8 cellular contexts compared by ENCODE assay signal in the genomic region with DNA sequence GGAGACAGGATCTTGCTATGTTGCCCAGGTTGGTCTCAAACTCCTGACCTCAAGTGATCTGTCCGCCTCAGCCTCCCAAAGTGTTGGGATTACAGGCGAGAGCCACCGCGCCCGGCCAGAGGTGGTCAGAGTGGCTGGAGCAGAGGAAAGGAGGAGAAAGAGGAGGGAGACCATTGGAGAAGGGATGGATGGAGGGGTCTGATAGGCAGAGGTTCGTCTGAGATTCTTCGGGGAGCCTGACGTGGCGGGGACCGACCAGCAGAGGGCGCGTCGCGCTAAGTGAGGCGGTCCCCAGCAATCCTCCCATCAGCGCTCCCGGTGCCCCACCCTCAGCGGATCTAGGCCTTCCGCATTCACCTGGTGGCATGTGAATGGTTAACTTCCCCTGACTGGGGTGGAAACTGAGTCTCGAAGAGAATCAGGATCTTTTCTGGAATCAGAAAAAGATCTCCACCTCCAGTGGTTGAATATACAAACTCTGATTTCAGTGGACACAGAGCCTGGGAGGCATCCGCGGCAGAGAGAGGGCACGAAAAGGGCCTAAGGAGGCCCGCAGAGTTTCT. TPM values are rescaled to one million over a fixed set of nuclear protein-coding genes. Genes with fewer than 3 reads are reported as not detected.
DNase-seq lines count a peak whose midpoint lies in the region; ATAC-seq and TF ChIP-seq lines count a peak whose summit lies in the region.

No MANE protein-coding gene starts in this region.

- peaks cover 8% of the 10 kb centered on the region for H3K27me3 Mint-ChIP-seq in CD8-positive, alpha-beta T cell (ENCODE audit: low read depth)
- peaks cover 25% of the 10 kb centered on the region for H3K27me3 Mint-ChIP-seq in activated CD8-positive, alpha-beta memory T cell treated with anti-CD3 and anti-CD28 coated beads, Interleukin-2, amount 10 ng/mL, durations not matched to agents 7 days and 5 days
- peaks cover 4 to 19% (median 7%) of the 10 kb centered on the region in 5 donors for H3K27me3 Mint-ChIP-seq in naive thymus-derived CD4-positive, alpha-beta T cell
- peaks cover 19 to 43% of the 10 kb centered on the region in 2 donors for H3K27me3 Mint-ChIP-seq in stimulated activated naive B cell treated with anti-CD40 and anti-IgM and Interleukin-4, amounts not matched to agents 10 μg/mL and 1 μg/mL and 100 μg/mL, for 72 hours

- POLR2A ChIA-PET in CD8-positive, alpha-beta T cell (lab: Charles Lee), result no interaction called here
- POLR2A ChIA-PET in naive thymus-derived CD4-positive, alpha-beta T cell (lab: Charles Lee), result interaction anchor here (0.6 kb wide), 1 partner anchor 223 kb away, joined by 4 read pairs; no protein-coding TSS in a partner anchor

- H3K4me1 Mint-ChIP-seq in CD8-positive, alpha-beta T cell (ENCODE audit: low read depth), result peaks cover 5% of the 10 kb centered on the region
- H3K4me1 Mint-ChIP-seq in activated CD8-positive, alpha-beta memory T cell treated with anti-CD3 and anti-CD28 coated beads, Interleukin-2, amount 10 ng/mL, durations not matched to agents 7 days and 5 days, result peaks cover 21% of the 10 kb centered on the region
- peaks cover 0 to 15% (median 6%) of the 10 kb centered on the region in 7 donors for H3K4me1 Mint-ChIP-seq in naive thymus-derived CD4-positive, alpha-beta T cell
- H3K4me1 Mint-ChIP-seq in stimulated activated naive B cell treated with anti-CD40 and anti-IgM and Interleukin-4, amounts not matched to agents 10 μg/mL and 1 μg/mL and 100 μg/mL, for 72 hours, result peaks cover 8 to 30% of the 10 kb centered on the region in 2 donors

- no peak overlapping the region for H3K27ac Mint-ChIP-seq in CD8-positive, alpha-beta T cell
- H3K27ac Mint-ChIP-seq in activated CD8-positive, alpha-beta memory T cell treated with anti-CD3 and anti-CD28 coated beads, Interleukin-2, amount 10 ng/mL, durations not matched to agents 7 days and 5 days, result peak overlapping the region; percentile 15
- peak overlapping the region in 2 of 9 donors; percentile 13 to 46 for H3K27ac Mint-ChIP-seq in naive thymus-derived CD4-positive, alpha-beta T cell
- peak overlapping the region; percentile 6 for H3K27ac Mint-ChIP-seq in stimulated activated naive B cell treated with anti-CD40 and anti-IgM and Interleukin-4, amounts not matched to agents 10 μg/mL and 1 μg/mL and 100 μg/mL, for 72 hours

- intact Hi-C loops in CD8-positive, alpha-beta T cell (cut with DNase I, micrococcal nuclease), result loop anchor here (1.0 kb wide), 4 partner anchors 40 to 120 kb away; no protein-coding TSS in a partner anchor
- intact Hi-C loops in naive thymus-derived CD4-positive, alpha-beta T cell (cut with micrococcal nuclease), result loop anchor here (1.0 to 2.0 kb wide), 6 partner anchors 12 to 120 kb away; a partner anchor contains a TSS

- no peaks in the 10 kb centered on the region for H3K9me3 Mint-ChIP-seq in CD8-positive, alpha-beta T cell
- no peaks in the 10 kb centered on the region for H3K9me3 Mint-ChIP-seq in activated CD8-positive, alpha-beta memory T cell treated with anti-CD3 and anti-CD28 coated beads, Interleukin-2, amount 10 ng/mL, durations not matched to agents 7 days and 5 days (ENCODE audit: low read depth)
- peaks cover 0 to 1% (median 0%) of the 10 kb centered on the region in 11 donors for H3K9me3 Mint-ChIP-seq in naive thymus-derived CD4-positive, alpha-beta T cell
- no peaks in the 10 kb centered on the region for H3K9me3 Mint-ChIP-seq in stimulated activated naive B cell treated with anti-CD40 and anti-IgM and Interleukin-4, amounts not matched to agents 10 μg/mL and 1 μg/mL and 100 μg/mL, for 72 hours

- no peaks in the 10 kb centered on the region for H3K36me3 ChIP-seq in CD8-positive, alpha-beta T cell (ENCODE audit: insufficient read depth, low read length)
- peaks cover 0 to 6% (median 0%) of the 10 kb centered on the region in 3 experiments for H3K36me3 ChIP-seq in naive thymus-derived CD4-positive, alpha-beta T cell (ENCODE audit: control insufficient read depth in 2 of 3, insufficient read depth in 3 of 3, low read length in 3 of 3)

- CTCF ChIA-PET in CD8-positive, alpha-beta T cell (lab: Charles Lee), result interaction anchor here (0.8 to 8.9 kb wide), 11 partner anchors 12 to 119 kb away, joined by 3 to 107 read pairs (median 3); a partner anchor contains a TSS
- CTCF ChIA-PET in activated CD8-positive, alpha-beta memory T cell treated with anti-CD3 and anti-CD28 coated beads, Interleukin-2, amount 10 ng/mL, durations not matched to agents 7 days and 5 days (lab: Charles Lee), result interaction anchor here (0.7 to 1.9 kb wide), 10 partner anchors 12 to 98 kb away, joined by 3 to 11 read pairs (median 4); a partner anchor contains a TSS
- CTCF ChIA-PET in naive thymus-derived CD4-positive, alpha-beta T cell (lab: Charles Lee), result interaction anchor here (0.9 to 2.3 kb wide), 8 partner anchors 37 to 120 kb away, joined by 3 to 18 read pairs (median 5); a partner anchor contains a TSS

- peak; percentile 57 to 87 (median 68) for DNase-seq in CD8-positive, alpha-beta T cell
- DNase-seq in HCEC 1CT (peak; percentile 43), NOMO-1 treated with dmso at 0.1 percent for 144 hours (lab: John Stamatoyannopoulos, UW; ENCODE audit: unreplicated experiment) (peak; percentile 37), epithelial cell of proximal tubule (ENCODE audit: low read depth) (no peak)
- DNase-seq in activated CD8-positive, alpha-beta memory T cell treated with anti-CD3 and anti-CD28 coated beads, Interleukin-2, amount 10 ng/mL, durations not matched to agents 7 days and 5 days, result peak; percentile 84
- peak; percentile 46 to 85 (median 71) for DNase-seq in naive thymus-derived CD4-positive, alpha-beta T cell
- DNase-seq in stimulated activated naive B cell treated with anti-CD40 and anti-IgM and Interleukin-4, amounts not matched to agents 10 μg/mL and 1 μg/mL and 100 μg/mL, for 72 hours, result peak; percentile 63

- peak; percentile 97 for TF ChIP-seq CTCF in CD8-positive, alpha-beta T cell (IDR thresholded peaks at IDR 0.05)
- peak; percentile 82 for TF ChIP-seq CTCF in epithelial cell of proximal tubule (conservative IDR thresholded peaks at IDR 0.05; ENCODE audit: low read depth, low read length)

- H3K4me1 ChIP-seq in CD8-positive, alpha-beta T cell (ENCODE audit: insufficient read depth, low read length), result no peaks in the 10 kb centered on the region
- H3K4me1 ChIP-seq in naive thymus-derived CD4-positive, alpha-beta T cell (ENCODE audit: control insufficient read depth in 2 of 2, insufficient read depth in 2 of 2, low read length in 2 of 2), result peaks cover 0 to 5% of the 10 kb centered on the region in 2 donors

- H3K36me3 Mint-ChIP-seq in CD8-positive, alpha-beta T cell, result peaks cover 12% of the 10 kb centered on the region
- peaks cover 2% of the 10 kb centered on the region for H3K36me3 Mint-ChIP-seq in activated CD8-positive, alpha-beta memory T cell treated with anti-CD3 and anti-CD28 coated beads, Interleukin-2, amount 10 ng/mL, durations not matched to agents 7 days and 5 days
- H3K36me3 Mint-ChIP-seq in naive thymus-derived CD4-positive, alpha-beta T cell, result peaks cover 0 to 2% (median 0%) of the 10 kb centered on the region in 5 donors
- peaks cover 10 to 20% of the 10 kb centered on the region in 2 donors for H3K36me3 Mint-ChIP-seq in stimulated activated naive B cell treated with anti-CD40 and anti-IgM and Interleukin-4, amounts not matched to agents 10 μg/mL and 1 μg/mL and 100 μg/mL, for 72 hours

- ATAC-seq in CD8-positive, alpha-beta T cell, result peak; percentile 99
- ATAC-seq in activated CD8-positive, alpha-beta memory T cell treated with anti-CD3 and anti-CD28 coated beads, Interleukin-2, amount 10 ng/mL, durations not matched to agents 7 days and 5 days, result peak; percentile 96
- ATAC-seq in naive thymus-derived CD4-positive, alpha-beta T cell, result peak; percentile 98
- peak; percentile 96 to 98 for ATAC-seq in stimulated activated naive B cell treated with anti-CD40 and anti-IgM and Interleukin-4, amounts not matched to agents 10 μg/mL and 1 μg/mL and 100 μg/mL, for 72 hours (replicated peaks)
- ATAC-seq in HG03039 (IDR thresholded peaks at IDR 0.05; ENCODE audit: unreplicated experiment), result no peak

- H3K9me3 ChIP-seq in CD8-positive, alpha-beta T cell (ENCODE audit: low read length), result no peaks in the 10 kb centered on the region
- H3K9me3 ChIP-seq in naive thymus-derived CD4-positive, alpha-beta T cell (ENCODE audit: control insufficient read depth in 2 of 3, low read length in 3 of 3), result no peaks in the 10 kb centered on the region

- H3K4me3 ChIP-seq in CD8-positive, alpha-beta T cell (ENCODE audit: low read depth, low read length), result no peak overlapping the region
- no peak overlapping the region for H3K4me3 ChIP-seq in epithelial cell of proximal tubule (ENCODE audit: low read depth, low read length)
- no peak overlapping the region for H3K4me3 ChIP-seq in naive thymus-derived CD4-positive, alpha-beta T cell (ENCODE audit: low read length)

- no peaks in the 10 kb centered on the region for H3K27me3 ChIP-seq in CD8-positive, alpha-beta T cell (ENCODE audit: insufficient read depth, low read length)
- H3K27me3 ChIP-seq in naive thymus-derived CD4-positive, alpha-beta T cell (ENCODE audit: control insufficient read depth in 2 of 2, insufficient read depth in 2 of 2, low read length in 2 of 2), result peaks cover 0 to 2% of the 10 kb centered on the region in 2 donors

- H3K27ac ChIP-seq in CD8-positive, alpha-beta T cell (ENCODE audit: low read depth, low read length), result no peak overlapping the region
- H3K27ac ChIP-seq in naive thymus-derived CD4-positive, alpha-beta T cell (ENCODE audit: low read depth, low read length), result no peak overlapping the region

- H3K4me3 Mint-ChIP-seq in CD8-positive, alpha-beta T cell, result no peak overlapping the region
- H3K4me3 Mint-ChIP-seq in activated CD8-positive, alpha-beta memory T cell treated with anti-CD3 and anti-CD28 coated beads, Interleukin-2, amount 10 ng/mL, durations not matched to agents 7 days and 5 days, result no peak overlapping the region
- no peak overlapping the region for H3K4me3 Mint-ChIP-seq in naive thymus-derived CD4-positive, alpha-beta T cell
- peak overlapping the region in 1 of 2 donors; percentile 50 for H3K4me3 Mint-ChIP-seq in stimulated activated naive B cell treated with anti-CD40 and anti-IgM and Interleukin-4, amounts not matched to agents 10 μg/mL and 1 μg/mL and 100 μg/mL, for 72 hours

RNA-seq across cellular contexts. Expression of a gene that starts 8.8 kb away (rescaled TPM):
- total RNA-seq in CD8-positive, alpha-beta T cell, result 10 to 100 TPM; 20.8 to 25.7 TPM
- 10 to 100 TPM; 40.4 to 44.4 TPM for total RNA-seq in activated CD8-positive, alpha-beta memory T cell treated with anti-CD3 and anti-CD28 coated beads, Interleukin-2, amount 10 ng/mL, durations not matched to agents 7 days and 5 days
- total RNA-seq in epithelial cell of proximal tubule, result 22.7 and 79.5 TPM in 2 replicates
- total RNA-seq in naive thymus-derived CD4-positive, alpha-beta T cell, result 10 to 100 TPM; 29.6 to 59.8 (median 40.4) TPM
- polyA plus RNA-seq in naive thymus-derived CD4-positive, alpha-beta T cell, result 10 to 100 TPM in 1 of 2 donors, 1 to 10 TPM in 1; 5.1 to 15.9 TPM

RNA-seq across cellular contexts. Expression of a gene that starts 11.5 kb away (rescaled TPM):
- total RNA-seq in CD8-positive, alpha-beta T cell, result 10 to 100 TPM; 11.6 to 12.5 TPM
- 10 to 100 TPM; 11.0 to 18.7 TPM for total RNA-seq in activated CD8-positive, alpha-beta memory T cell treated with anti-CD3 and anti-CD28 coated beads, Interleukin-2, amount 10 ng/mL, durations not matched to agents 7 days and 5 days
- 3.3 and 6.6 TPM in 2 replicates for total RNA-seq in epithelial cell of proximal tubule
- total RNA-seq in naive thymus-derived CD4-positive, alpha-beta T cell, result 10 to 100 TPM; 12.9 to 22.3 (median 16.9) TPM
- under 1 TPM; 0.26 to 0.30 TPM for polyA plus RNA-seq in naive thymus-derived CD4-positive, alpha-beta T cell

RNA-seq across cellular contexts. Expression of a gene that starts 31.0 kb away (rescaled TPM):
- not detected for total RNA-seq in CD8-positive, alpha-beta T cell
- not detected for total RNA-seq in activated CD8-positive, alpha-beta memory T cell treated with anti-CD3 and anti-CD28 coated beads, Interleukin-2, amount 10 ng/mL, durations not matched to agents 7 days and 5 days
- 0.58 and 1.2 TPM in 2 replicates for total RNA-seq in epithelial cell of proximal tubule
- total RNA-seq in naive thymus-derived CD4-positive, alpha-beta T cell, result under 1 TPM in 3 of 5 experiments, not detected in 2; 0.24 to 0.43 (median 0.42) TPM
- polyA plus RNA-seq in naive thymus-derived CD4-positive, alpha-beta T cell, result not detected

RNA-seq across cellular contexts. Expression of a gene that starts 36.8 kb away (rescaled TPM):
- total RNA-seq in CD8-positive, alpha-beta T cell, result 10 to 100 TPM; 47.7 to 54.6 TPM
- total RNA-seq in activated CD8-positive, alpha-beta memory T cell treated with anti-CD3 and anti-CD28 coated beads, Interleukin-2, amount 10 ng/mL, durations not matched to agents 7 days and 5 days, result 10 to 100 TPM; 47.7 to 58.9 TPM
- total RNA-seq in epithelial cell of proximal tubule, result 35.6 and 47.0 TPM in 2 replicates
- 10 to 100 TPM; 31.6 to 41.9 (median 39.5) TPM for total RNA-seq in naive thymus-derived CD4-positive, alpha-beta T cell
- 10 to 100 TPM; 19.7 to 30.9 TPM for polyA plus RNA-seq in naive thymus-derived CD4-positive, alpha-beta T cell

RNA-seq across cellular contexts. Expression of a gene that starts 40.5 kb away (rescaled TPM):
- total RNA-seq in CD8-positive, alpha-beta T cell, result 10 to 100 TPM; 29.5 to 33.8 TPM
- total RNA-seq in activated CD8-positive, alpha-beta memory T cell treated with anti-CD3 and anti-CD28 coated beads, Interleukin-2, amount 10 ng/mL, durations not matched to agents 7 days and 5 days, result 100 to 1,000 TPM in 1 of 2 experiments, 10 to 100 TPM in 1; 94.7 to 115 TPM
- total RNA-seq in epithelial cell of proximal tubule, result 121 and 161 TPM in 2 replicates
- 10 to 100 TPM; 37.0 to 76.0 (median 73.3) TPM for total RNA-seq in naive thymus-derived CD4-positive, alpha-beta T cell
- polyA plus RNA-seq in naive thymus-derived CD4-positive, alpha-beta T cell, result 100 to 1,000 TPM; 203 to 217 TPM
